Comparison of ENCODE assay signal across 8 cellular contexts in the genomic region with DNA sequence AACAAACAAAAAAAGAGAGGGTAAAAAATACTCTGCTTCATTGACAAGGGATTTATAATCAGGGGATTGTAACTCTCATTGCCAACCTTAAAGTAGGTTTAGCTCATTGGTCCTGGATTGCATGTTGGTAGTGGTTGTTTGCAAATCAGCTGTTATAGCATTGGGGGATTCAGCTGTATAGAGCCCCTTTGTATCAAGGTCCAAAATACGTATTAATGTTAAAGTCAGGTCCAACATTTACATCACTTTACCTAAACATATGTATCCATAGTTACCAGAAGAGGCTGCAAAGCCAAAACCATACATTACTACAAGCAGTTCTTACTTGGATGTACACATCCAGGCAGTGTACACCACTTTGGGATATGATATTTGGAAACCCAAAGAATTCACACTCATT. TPM values are rescaled to one million over a fixed set of nuclear protein-coding genes. Genes with fewer than 3 reads are reported as not detected.
"Had no signal": no experiment of that assay in that cellular context is flagged by ENCODE, and none has a peak within 500 bp of the region (broad histone marks: within the 10 kb centered on the region; RNA-seq: fewer than 3 reads in every experiment).

No MANE protein-coding gene starts in this region.

- H3K27ac ChIP-seq: HL-60, KMS-11 had no signal

- H3K9ac ChIP-seq: KMS-11 had no signal

- FAIRE-seq: HepG2, HTR-8/SVneo had no signal

- H3K4me3 Mint-ChIP-seq: IgD-negative memory B cell had no signal

- H3K4me1 Mint-ChIP-seq: IgD-negative memory B cell had no signal

- H3K27me3 Mint-ChIP-seq: IgD-negative memory B cell had no signal

- H3K4me2 ChIP-seq: KMS-11 had no signal

- H3K27ac Mint-ChIP-seq: IgD-negative memory B cell had no signal

- DNase-seq: IMR-90, KBM-7, KG1 had no signal

- ATAC-seq: HepG2 had no signal

- H3K9me3 Mint-ChIP-seq: IgD-negative memory B cell had no signal

RNA-seq across cellular contexts. Expression of gene RAB13, which starts 33.8 kb away (rescaled TPM):
- polyA plus RNA-seq: IgD-negative memory B cell had no signal
